In genomic region chr14:24378327-24378726, GRCh38 we compare ENCODE assay signal across 16 cellular contexts. TPM values are rescaled to one million over a fixed set of nuclear protein-coding genes. Genes with fewer than 3 reads are reported as not detected.
DNase-seq lines count a peak whose midpoint lies in the region; ATAC-seq and TF ChIP-seq lines count a peak whose summit lies in the region.
"Had no signal": no experiment of that assay in that cellular context is flagged by ENCODE, and none has a peak within 500 bp of the region (broad histone marks: within the 10 kb centered on the region; RNA-seq: fewer than 3 reads in every experiment).

No MANE protein-coding gene starts in this region.

- TF ChIP-seq POLR2A in body of pancreas (IDR thresholded peaks at IDR 0.05): no peak
- no peak for TF ChIP-seq POLR2A in esophagus squamous epithelium (IDR thresholded peaks at IDR 0.05)
- no peak for TF ChIP-seq POLR2A in stomach (IDR thresholded peaks at IDR 0.05)

- TF ChIP-seq CTCF in body of pancreas (IDR thresholded peaks at IDR 0.05): no peak
- no peak for TF ChIP-seq CTCF in esophagus squamous epithelium (IDR thresholded peaks at IDR 0.05)
- no peak for TF ChIP-seq CTCF in stomach (IDR thresholded peaks at IDR 0.05)

- no peak for TF ChIP-seq EP300 in stomach (IDR thresholded peaks at IDR 0.05)

- intact Hi-C loops in body of pancreas (cut with DNase I) (no loop called here), esophagus squamous epithelium (cut with DNase I) (no loop called here), stomach (cut with DNase I; ENCODE audit: low total_unique reads) (no loop called here)

- H3K27me3 ChIP-seq in body of pancreas: no peaks in the 10 kb centered on the region
- no peaks in the 10 kb centered on the region for H3K27me3 ChIP-seq in esophagus squamous epithelium
- no peaks in the 10 kb centered on the region for H3K27me3 ChIP-seq in stomach
- H3K27me3 ChIP-seq: MG63 had no signal

- peak overlapping the region in 3 of 4 donors; percentile 18 to 50 (median 29) for H3K27ac ChIP-seq in body of pancreas
- peak overlapping the region; percentile 21 to 68 (median 48) for H3K27ac ChIP-seq in esophagus squamous epithelium
- H3K27ac ChIP-seq in stomach: no peak overlapping the region

- H3K36me3 ChIP-seq in body of pancreas (replicated peaks in 1 of 2; ENCODE audit: insufficient read depth in 1 of 2, low read depth in 2 of 2): no peaks in the 10 kb centered on the region
- peaks cover 0 to 32% (median 0%) of the 10 kb centered on the region in 3 donors for H3K36me3 ChIP-seq in esophagus squamous epithelium
- peaks cover 0 to 46% (median 31%) of the 10 kb centered on the region in 4 donors for H3K36me3 ChIP-seq in stomach
- H3K36me3 ChIP-seq: MG63 had no signal

- H3K4me3 ChIP-seq in body of pancreas: no peak overlapping the region
- H3K4me3 ChIP-seq in esophagus squamous epithelium: no peak overlapping the region
- no peak overlapping the region for H3K4me3 ChIP-seq in stomach
- H3K4me3 ChIP-seq: MG63 had no signal

- WGBS in body of pancreas, 2 donors: 78 to 91% methylated on average over 3 of the region's 3 CpGs
- WGBS in esophagus squamous epithelium, 2 donors: 56% methylated on average over 3 of the region's 3 CpGs; no CpG with 5 or more reads in 1 of the 2 donors
- 67 to 92% (median 84%) methylated on average over 3 of the region's 3 CpGs for WGBS in stomach, 5 donors

- no peaks in the 10 kb centered on the region for H3K9me3 ChIP-seq in body of pancreas
- no peaks in the 10 kb centered on the region for H3K9me3 ChIP-seq in esophagus squamous epithelium
- H3K9me3 ChIP-seq in stomach: no peaks in the 10 kb centered on the region
- H3K9me3 ChIP-seq: MG63 had no signal

- ATAC-seq in body of pancreas (no peak), HG03097 (IDR thresholded peaks at IDR 0.05; ENCODE audit: low FRiP score, unreplicated experiment) (no peak)
- ATAC-seq: Panc1, SK-N-SH treated with all-trans-retinoic acid at 6 μM for 48 hours had no signal

- H3K4me1 ChIP-seq in body of pancreas (peaks cover 19% of the 10 kb centered on the region), esophagus squamous epithelium (peaks cover 17 to 66% (median 20%) of the 10 kb centered on the region in 3 donors), stomach (no peaks in the 10 kb centered on the region)

- DNase-seq in body of pancreas (no peak), esophagus squamous epithelium (lab: John Stamatoyannopoulos, UW) (no peak), stomach (peak; percentile 4), NCI-H748 treated with DMSO at 0.1 percent for 48 hours (lab: John Stamatoyannopoulos, UW) (no peak)
- no peak for DNase-seq in activated CD4-positive, alpha-beta T cell treated with anti-CD3 and anti-CD28 coated beads, Interleukin-2, amount 50 U/mL, for 48 hours
- DNase-seq: CD4-positive, CD25-positive, alpha-beta regulatory T cell; Kasumi-1; MG63; NCI-H1092; NCI-H1436 treated with DMSO at 0.1 percent for 48 hours; NCI-H1930; NCI-H82 had no signal

RNA-seq across cellular contexts. Expression of gene NFATC4, which starts 10.3 kb away (rescaled TPM):
- total RNA-seq in body of pancreas (10 to 100 TPM; 11.9 to 19.8 TPM), esophagus squamous epithelium (10 to 100 TPM in 2 of 4 donors, 1 to 10 TPM in 2; 2.7 to 22.5 (median 9.2) TPM), stomach (10 to 100 TPM; 20.1 to 64.8 (median 33.0) TPM)
- 100 to 1,000 TPM in 1 of 3 donors, 10 to 100 TPM in 2; 71.4 to 119 (median 99.0) TPM for polyA plus RNA-seq in stomach
- total RNA-seq: CD4-positive, CD25-positive, alpha-beta regulatory T cell had no signal
- polyA plus RNA-seq: CD4-positive, CD25-positive, alpha-beta regulatory T cell had no signal

RNA-seq across cellular contexts. Expression of gene NYNRIN, which starts 20.5 kb away (rescaled TPM):
- total RNA-seq in body of pancreas (1 to 10 TPM; 7.3 to 7.5 TPM), esophagus squamous epithelium (10 to 100 TPM in 3 of 4 donors, 1 to 10 TPM in 1; 4.7 to 14.7 (median 11.8) TPM), stomach (10 to 100 TPM in 2 of 5 donors, 1 to 10 TPM in 3; 2.9 to 16.0 (median 8.1) TPM)
- polyA plus RNA-seq in stomach: 1 to 10 TPM; 2.3 to 3.3 (median 2.3) TPM

RNA-seq across cellular contexts. Expression of gene RIPK3, which starts 38.5 kb away (rescaled TPM):
- total RNA-seq in body of pancreas (1 to 10 TPM; 6.0 to 9.9 TPM), esophagus squamous epithelium (10 to 100 TPM; 10.3 to 21.4 (median 12.7) TPM), stomach (10 to 100 TPM in 4 of 5 donors, 1 to 10 TPM in 1; 6.4 to 42.6 (median 12.5) TPM)
- 10 to 100 TPM; 12.7 to 18.3 (median 14.3) TPM for polyA plus RNA-seq in stomach
- total RNA-seq: H7 had no signal

RNA-seq across cellular contexts. Expression of gene ADCY4, which starts 43.5 kb away (rescaled TPM):
- 10 to 100 TPM; 10.6 to 14.8 TPM for total RNA-seq in body of pancreas
- total RNA-seq in esophagus squamous epithelium: 10 to 100 TPM in 2 of 4 donors, 1 to 10 TPM in 2; 3.1 to 23.1 (median 11.7) TPM
- 100 to 1,000 TPM in 1 of 5 donors, 10 to 100 TPM in 4; 18.2 to 118 (median 33.3) TPM for total RNA-seq in stomach
- polyA plus RNA-seq in stomach: 10 to 100 TPM; 15.2 to 18.9 (median 18.8) TPM

RNA-seq across cellular contexts. Expression of gene CBLN3, which starts 51.1 kb away (rescaled TPM):
- total RNA-seq in body of pancreas (1 to 10 TPM in 1 of 2 donors, under 1 TPM in 1; 0.33 to 4.9 TPM), esophagus squamous epithelium (under 1 TPM in 3 of 4 donors, not detected in 1; 0.13 to 0.95 (median 0.85) TPM), stomach (1 to 10 TPM in 3 of 5 donors, not detected in 2; 2.0 to 4.2 (median 3.8) TPM)
- 1 to 10 TPM in 2 of 3 donors, under 1 TPM in 1; 0.81 to 2.1 (median 1.4) TPM for polyA plus RNA-seq in stomach

Comparison
In these comparisons a context has a peak if more than half of its experiments do, and no peak if none do; other contexts are left out.
1. H3K27ac ChIP-seq: peak in body of pancreas (3 of 4) and esophagus squamous epithelium (4 of 4); none in stomach (0 of 5).